In genomic region chr20:21628800-21629199, GRCh38 we compare ENCODE assay signal across 23 cellular contexts.
"Had no signal": no experiment of that assay in that cellular context is flagged by ENCODE, and none has a peak within 500 bp of the region (broad histone marks: within the 10 kb centered on the region; RNA-seq: fewer than 3 reads in every experiment).

No MANE protein-coding gene starts in this region.

- DNase-seq: occipital lobe; ovary; posterior cingulate gyrus; psoas muscle; right cardiac atrium; right lobe of liver; sigmoid colon; small intestine; stimulated activated CD4-positive, alpha-beta T cell treated with anti-CD3 and anti-CD28 coated beads, Interleukin-15, amount 100 ng/mL, for 24 hours; stimulated activated CD4-positive, alpha-beta T cell treated with anti-CD3 and anti-CD28 coated beads, Interleukin-2, amount 100 ng/mL, for 24 hours; stimulated activated CD4-positive, alpha-beta T cell treated with anti-CD3 and anti-CD28 coated beads, Interleukin-2, amount 100 ng/mL, for 48 hours; stimulated activated CD4-positive, alpha-beta T cell treated with anti-CD3 and anti-CD28 coated beads, Interleukin-4, amount 100 ng/mL, for 24 hours; stimulated activated naive B cell treated with anti-CD40 and anti-IgM and Interleukin-4, amounts not matched to agents 10 μg/mL and 1 μg/mL and 100 μg/mL, for 72 hours; stimulated activated naive CD4-positive, alpha-beta T cell treated with Interleukin-2 at 50 U/mL for 16 hours; stomach; thyroid gland; trophoblast cell; upper lobe of left lung had no signal

- H3K27ac ChIP-seq: neural progenitor cell, ovary, parathyroid adenoma, psoas muscle, right lobe of liver, sigmoid colon, stomach, thoracic aorta, thyroid gland, tibial nerve, upper lobe of left lung, vagina had no signal

- H3K9me3 ChIP-seq: ovary, psoas muscle, right lobe of liver, sigmoid colon, stomach, thoracic aorta, thyroid gland, tibial nerve, upper lobe of left lung, vagina had no signal

- H2AFZ ChIP-seq: neural progenitor cell, parathyroid adenoma had no signal

- H3K4me2 ChIP-seq: neural progenitor cell had no signal

- H3K27me3 ChIP-seq: ovary, right lobe of liver, sigmoid colon, thyroid gland, upper lobe of left lung, vagina had no signal

- H3K36me3 ChIP-seq: neural progenitor cell, ovary, right lobe of liver, sigmoid colon, stomach, thoracic aorta, thyroid gland, tibial nerve, upper lobe of left lung, vagina had no signal

- FAIRE-seq: small intestine had no signal

- H3K4me3 ChIP-seq: neural progenitor cell, ovary, psoas muscle, right lobe of liver, sigmoid colon, stomach, thoracic aorta, thyroid gland, tibial nerve, upper lobe of left lung, vagina had no signal

- H3K9ac ChIP-seq: neural progenitor cell, parathyroid adenoma had no signal

- H3K4me1 ChIP-seq: neural progenitor cell, psoas muscle, right lobe of liver, sigmoid colon, stomach, thyroid gland, tibial nerve, upper lobe of left lung, vagina had no signal
